1 cellular context compared by ENCODE assay signal in genomic region chr7:26187380-26188290, GRCh38.
A peak's percentile ranks its signal among the peaks of the same experiment; 100 is the strongest.
TF ChIP-seq lines count a peak whose summit lies in the region.

No MANE protein-coding gene starts in this region.

TF ChIP-seq in SK-N-SH, 30 proteins besides CTCF, POLR2A, EP300 and RAD21 (continued from another document):
- TF ChIP-seq CHD2 (IDR thresholded peaks at IDR 0.05; ENCODE audit: low read length, partially characterized antibody) (no peak), NFIC (IDR thresholded peaks at IDR 0.05; ENCODE audit: borderline replicate concordance) (0 out of 2 replicates have a peak, but pooled peaks have one; percentile 4), SMC3 (IDR thresholded peaks at IDR 0.05; ENCODE audit: low read depth, low read length) (no peak), SIN3A (IDR thresholded peaks at IDR 0.05; ENCODE audit: borderline replicate concordance, low read depth, low read length) (peak; percentile 65; the same call in 1 of the 2 replicates), RFX5 (IDR thresholded peaks at IDR 0.05; ENCODE audit: low read length) (no peak), YY1 (IDR thresholded peaks at IDR 0.05; ENCODE audit: low read depth) (no peak), MXI1 (IDR thresholded peaks at IDR 0.05; ENCODE audit: low read depth, low read length) (no peak), FOXM1 (IDR thresholded peaks at IDR 0.05; ENCODE audit: low read depth) (no peak), POLR2AphosphoS5 (IDR thresholded peaks at IDR 0.05; ENCODE audit: low read depth, low read length) (peak; percentile 90), FOSL2 (IDR thresholded peaks at IDR 0.05; ENCODE audit: borderline replicate concordance, low read depth) (no peak), RXRA (IDR thresholded peaks at IDR 0.05; ENCODE audit: borderline replicate concordance, low read depth) (no peak), TCF12 (IDR thresholded peaks at IDR 0.05) (no peak), TAF1 (IDR thresholded peaks at IDR 0.05; ENCODE audit: borderline replicate concordance, low read depth, low read length) (no peak; the same call in 1 of the 2 replicates), IRF3 (IDR thresholded peaks at IDR 0.05; ENCODE audit: low read depth, low read length) (no peak), GATA2 (CRISPR knock-in tag; IDR thresholded peaks at IDR 0.05) (no peak), JUND (IDR thresholded peaks at IDR 0.05) (peak; percentile 2; the same call in 1 of the 2 replicates), MEF2A (IDR thresholded peaks at IDR 0.05; ENCODE audit: borderline replicate concordance, low read depth) (no peak)
